Comparison of ENCODE assay signal across 19 cellular contexts in the genomic region with DNA sequence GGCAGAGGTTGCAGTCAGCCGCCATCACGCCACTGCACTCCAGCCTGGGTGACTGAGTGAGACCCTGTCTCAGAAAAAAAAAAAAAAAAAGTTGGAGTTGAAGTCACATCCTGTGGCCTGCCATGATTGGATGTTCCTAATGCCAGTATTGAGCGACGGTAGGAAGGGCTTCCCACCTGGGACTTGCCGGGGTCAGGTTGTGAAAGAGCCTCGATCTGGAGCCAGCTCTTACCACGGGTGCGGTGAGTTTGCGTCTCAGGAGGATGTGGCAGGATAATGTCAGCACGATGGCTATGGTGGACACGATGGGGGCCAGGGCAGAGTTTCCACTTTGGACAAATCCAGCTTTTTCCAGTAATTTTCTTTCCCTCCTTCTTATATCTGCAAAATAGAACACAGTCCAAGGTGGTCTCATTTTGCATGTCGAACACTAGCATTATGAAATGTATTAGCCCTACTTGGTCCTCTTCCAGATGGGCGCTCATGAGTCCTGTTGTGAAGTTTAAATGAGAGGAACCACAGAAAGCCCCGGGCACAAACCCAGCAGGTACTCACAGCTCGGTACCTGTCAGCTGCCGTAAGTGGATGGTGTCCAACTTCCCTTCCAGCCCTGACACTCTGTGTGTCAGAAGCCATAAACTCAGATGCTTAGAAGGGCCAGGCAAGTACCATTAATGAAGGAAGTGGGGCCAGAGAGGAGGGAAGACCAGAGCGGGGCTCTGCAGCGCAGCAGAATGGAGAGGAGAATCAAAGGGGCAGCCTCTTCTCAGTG. TPM values are rescaled to one million over a fixed set of nuclear protein-coding genes. Genes with fewer than 3 reads are reported as not detected.
"Had no signal": no experiment of that assay in that cellular context is flagged by ENCODE, and none has a peak within 500 bp of the region (broad histone marks: within the 10 kb centered on the region; RNA-seq: fewer than 3 reads in every experiment).

No MANE protein-coding gene starts in this region.

- H3K27me3 ChIP-seq: adrenal gland, cardiac muscle cell, ovary, uterus had no signal

- H3K27ac Mint-ChIP-seq: activated naive CD4-positive, alpha-beta T cell treated with anti-CD3 and anti-CD28 coated beads, Interleukin-2, amount 50 U/mL, for 24 hours; activated T-helper 17 cell treated with anti-CD3 and anti-CD28 coated beads, Interleukin-2, amount 50 U/mL, for 72 hours; memory B cell; nephron progenitor cell had no signal

- H3K9me3 Mint-ChIP-seq: activated naive CD4-positive, alpha-beta T cell treated with anti-CD3 and anti-CD28 coated beads, Interleukin-2, amount 50 U/mL, for 24 hours; activated T-helper 17 cell treated with anti-CD3 and anti-CD28 coated beads, Interleukin-2, amount 50 U/mL, for 72 hours; memory B cell; nephron progenitor cell had no signal

- H3K4me3 Mint-ChIP-seq: activated naive CD4-positive, alpha-beta T cell treated with anti-CD3 and anti-CD28 coated beads, Interleukin-2, amount 50 U/mL, for 24 hours; activated T-helper 17 cell treated with anti-CD3 and anti-CD28 coated beads, Interleukin-2, amount 50 U/mL, for 72 hours; memory B cell; nephron progenitor cell had no signal

- H3K4me3 ChIP-seq: adrenal gland, cardiac muscle cell, ovary, thoracic aorta, uterus had no signal

- H3K27ac ChIP-seq: adrenal gland, cardiac muscle cell, ovary, thoracic aorta, uterus had no signal

- H3K4me1 ChIP-seq: adrenal gland, uterus had no signal

- H3K36me3 Mint-ChIP-seq: activated naive CD4-positive, alpha-beta T cell treated with anti-CD3 and anti-CD28 coated beads, Interleukin-2, amount 50 U/mL, for 24 hours; memory B cell had no signal

- H3K36me3 ChIP-seq: adrenal gland, cardiac muscle cell, ovary, thoracic aorta, uterus had no signal

- H3K4me1 Mint-ChIP-seq: activated naive CD4-positive, alpha-beta T cell treated with anti-CD3 and anti-CD28 coated beads, Interleukin-2, amount 50 U/mL, for 24 hours; activated T-helper 17 cell treated with anti-CD3 and anti-CD28 coated beads, Interleukin-2, amount 50 U/mL, for 72 hours; memory B cell; nephron progenitor cell had no signal

- H3K27me3 Mint-ChIP-seq: activated naive CD4-positive, alpha-beta T cell treated with anti-CD3 and anti-CD28 coated beads, Interleukin-2, amount 50 U/mL, for 24 hours had no signal

- H3K9me3 ChIP-seq: adrenal gland, ovary, thoracic aorta, uterus had no signal

- ATAC-seq: activated T-helper 17 cell treated with anti-CD3 and anti-CD28 coated beads, Interleukin-2, amount 50 U/mL, for 72 hours; esophagus mucosa; left lobe of liver had no signal

- DNase-seq: activated CD4-positive, alpha-beta T cell treated with anti-CD3 and anti-CD28 coated beads for 1 hour; activated CD4-positive, alpha-beta T cell treated with anti-CD3 and anti-CD28 coated beads, Interleukin-2, amount 50 U/mL, for 4 hours; activated T-cell treated with anti-CD3 and anti-CD28 coated beads for 4 hours; adrenal gland; islet precursor cell; nephron progenitor cell; ovary; stimulated activated CD4-positive, alpha-beta T cell treated with anti-CD3 and anti-CD28 coated beads, Interleukin-1b, Interleukin-23, amount 100 ng/mL, for 48 hours; T-helper 1 cell; T1000; uterus had no signal

RNA-seq across cellular contexts. Expression of a gene that starts 22.2 kb away (rescaled TPM):
- total RNA-seq: activated T-helper 17 cell treated with anti-CD3 and anti-CD28 coated beads, Interleukin-2, amount 50 U/mL, for 72 hours; adrenal gland; cardiac muscle cell; esophagus mucosa; renal cortical epithelial cell; thoracic aorta; uterus had no signal
